8 cellular contexts compared by ENCODE assay signal in the genomic region with DNA sequence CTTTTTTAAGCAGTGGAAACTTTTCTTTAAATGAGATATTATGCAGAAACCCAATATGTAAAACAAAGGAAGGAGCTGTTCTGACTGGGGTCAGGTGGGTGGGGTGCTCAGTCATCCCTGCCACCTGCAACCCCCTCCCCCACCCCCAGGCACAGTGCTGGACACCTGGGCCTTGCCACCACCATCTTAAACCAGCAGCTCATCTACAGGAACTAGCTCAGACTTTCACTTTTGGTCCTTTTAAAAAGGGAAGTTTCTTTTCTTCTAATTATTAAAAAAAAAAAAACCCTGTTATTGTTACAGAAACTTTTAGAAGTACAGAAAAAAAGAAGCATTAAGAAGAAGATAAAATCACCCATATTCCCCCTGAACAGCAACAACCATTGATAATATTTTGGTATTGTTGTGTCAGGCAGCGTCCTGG. TPM values are rescaled to one million over a fixed set of nuclear protein-coding genes. Genes with fewer than 3 reads are reported as not detected.
DNase-seq lines count a peak whose midpoint lies in the region; ATAC-seq and TF ChIP-seq lines count a peak whose summit lies in the region.

No MANE protein-coding gene starts in this region.

- TF ChIP-seq EP300 in tibial nerve (IDR thresholded peaks at IDR 0.05), result no peak

- peak overlapping the region in 1 of 4 donors; percentile 62 for H3K27ac ChIP-seq in tibial nerve

- no peaks in the 10 kb centered on the region for H3K27me3 ChIP-seq in tibial nerve

- no peak overlapping the region for H3K4me3 ChIP-seq in tibial nerve

- no peak for TF ChIP-seq POLR2A in tibial nerve (IDR thresholded peaks at IDR 0.05)

- peak; percentile 80 for ATAC-seq in HG03558 (IDR thresholded peaks at IDR 0.05; ENCODE audit: extremely low read depth, unreplicated experiment)
- ATAC-seq in activated CD8-positive, alpha-beta memory T cell treated with anti-CD3 and anti-CD28 coated beads, Interleukin-2, amount 10 ng/mL, durations not matched to agents 7 days and 5 days, result no peak

- DNase-seq in activated gamma-delta T cell treated with anti-CD3 and anti-CD28 coated beads, Interleukin-2, amount 50 U/mL, for 16 hours (ENCODE audit: low read depth), result peak; percentile 27
- no peak for DNase-seq in activated gamma-delta T cell treated with Interleukin-2 at 50 U/mL for 16 hours
- peak; percentile 62 for DNase-seq in activated CD8-positive, alpha-beta memory T cell treated with anti-CD3 and anti-CD28 coated beads, Interleukin-2, amount 10 ng/mL, durations not matched to agents 7 days and 5 days
- DNase-seq in stimulated activated CD4-positive, alpha-beta T cell treated with anti-CD3 and anti-CD28 coated beads, Interleukin-2, amount 100 ng/mL, for 48 hours, result peak; percentile 58
- DNase-seq in tibial nerve (ENCODE audit: low spot score in 2 of 2), result no peak
- DNase-seq in hepatic stellate cell (ENCODE audit: low spot score), result no peak
- DNase-seq in NCI-H446 treated with DMSO at 0.1 percent for 48 hours (lab: John Stamatoyannopoulos, UW), result no peak

- TF ChIP-seq CTCF in tibial nerve (IDR thresholded peaks at IDR 0.05), result no peak

- peaks cover 0 to 12% (median 0%) of the 10 kb centered on the region in 4 donors for H3K4me1 ChIP-seq in tibial nerve

- no peaks in the 10 kb centered on the region for H3K27me3 Mint-ChIP-seq in activated CD8-positive, alpha-beta memory T cell treated with anti-CD3 and anti-CD28 coated beads, Interleukin-2, amount 10 ng/mL, durations not matched to agents 7 days and 5 days

- H3K9me3 Mint-ChIP-seq in activated CD8-positive, alpha-beta memory T cell treated with anti-CD3 and anti-CD28 coated beads, Interleukin-2, amount 10 ng/mL, durations not matched to agents 7 days and 5 days (ENCODE audit: low read depth), result no peaks in the 10 kb centered on the region

- 41 to 44% methylated on average over 1 of the region's 1 CpG for WGBS in tibial nerve, 2 donors

- H3K27ac Mint-ChIP-seq in activated CD8-positive, alpha-beta memory T cell treated with anti-CD3 and anti-CD28 coated beads, Interleukin-2, amount 10 ng/mL, durations not matched to agents 7 days and 5 days, result peak overlapping the region; percentile 77

- H3K4me3 Mint-ChIP-seq in activated CD8-positive, alpha-beta memory T cell treated with anti-CD3 and anti-CD28 coated beads, Interleukin-2, amount 10 ng/mL, durations not matched to agents 7 days and 5 days, result peak overlapping the region; percentile 32

- CTCF ChIA-PET in activated CD8-positive, alpha-beta memory T cell treated with anti-CD3 and anti-CD28 coated beads, Interleukin-2, amount 10 ng/mL, durations not matched to agents 7 days and 5 days (lab: Charles Lee), result interaction anchor here (1.0 to 5.1 kb wide), 9 partner anchors 10 to 74 kb away, joined by 3 to 29 read pairs (median 3); a partner anchor contains a TSS

- peaks cover 56% of the 10 kb centered on the region for H3K36me3 Mint-ChIP-seq in activated CD8-positive, alpha-beta memory T cell treated with anti-CD3 and anti-CD28 coated beads, Interleukin-2, amount 10 ng/mL, durations not matched to agents 7 days and 5 days

- peaks cover 85% of the 10 kb centered on the region for H3K4me1 Mint-ChIP-seq in activated CD8-positive, alpha-beta memory T cell treated with anti-CD3 and anti-CD28 coated beads, Interleukin-2, amount 10 ng/mL, durations not matched to agents 7 days and 5 days

- no peaks in the 10 kb centered on the region for H3K36me3 ChIP-seq in tibial nerve

- H3K9me3 ChIP-seq in tibial nerve, result no peaks in the 10 kb centered on the region

RNA-seq across cellular contexts. Expression of a gene that starts 37.1 kb away (rescaled TPM):
- 100 to 1,000 TPM in 1 of 2 experiments, 10 to 100 TPM in 1; 86.5 to 128 TPM for total RNA-seq in activated CD8-positive, alpha-beta memory T cell treated with anti-CD3 and anti-CD28 coated beads, Interleukin-2, amount 10 ng/mL, durations not matched to agents 7 days and 5 days
- 1 to 10 TPM; 2.1 to 5.7 (median 4.6) TPM for total RNA-seq in tibial nerve

Comparison
In these comparisons a context has a peak if more than half of its experiments do, and no peak if none do; other contexts are left out.
1. DNase-seq: peak in activated gamma-delta T cell treated with anti-CD3 and anti-CD28 coated beads, Interleukin-2, amount 50 U/mL, for 16 hours (single experiment), activated CD8-positive, alpha-beta memory T cell treated with anti-CD3 and anti-CD28 coated beads, Interleukin-2, amount 10 ng/mL, durations not matched to agents 7 days and 5 days (single experiment) and stimulated activated CD4-positive, alpha-beta T cell treated with anti-CD3 and anti-CD28 coated beads, Interleukin-2, amount 100 ng/mL, for 48 hours (2 of 2); none in activated gamma-delta T cell treated with Interleukin-2 at 50 U/mL for 16 hours (single experiment), tibial nerve (0 of 2), hepatic stellate cell (single experiment) and NCI-H446 treated with DMSO at 0.1 percent for 48 hours (single experiment).
2. RNA of a gene that starts 37.1 kb away (total RNA-seq): 86.5 to 128 TPM in activated CD8-positive, alpha-beta memory T cell treated with anti-CD3 and anti-CD28 coated beads, Interleukin-2, amount 10 ng/mL, durations not matched to agents 7 days and 5 days; 2.1 to 5.7 TPM in tibial nerve; every median in the first group is over 10 times any median in the second.